In genomic region chr16:67265834-67266233, GRCh38 we compare ENCODE assay signal across 1 cellular context.
TF ChIP-seq lines count a peak whose summit lies in the region.

No MANE protein-coding gene starts in this region.

TF ChIP-seq in HepG2, 621 proteins besides CTCF, POLR2A, EP300 and RAD21:
- 0 out of 2 replicates have a peak, but pooled peaks have one; percentile 19 for TF ChIP-seq KDM2A (CRISPR knock-in tag; IDR thresholded peaks at IDR 0.05; ENCODE audit: borderline replicate concordance, low read depth)
- TF ChIP-seq, protein P1, sequence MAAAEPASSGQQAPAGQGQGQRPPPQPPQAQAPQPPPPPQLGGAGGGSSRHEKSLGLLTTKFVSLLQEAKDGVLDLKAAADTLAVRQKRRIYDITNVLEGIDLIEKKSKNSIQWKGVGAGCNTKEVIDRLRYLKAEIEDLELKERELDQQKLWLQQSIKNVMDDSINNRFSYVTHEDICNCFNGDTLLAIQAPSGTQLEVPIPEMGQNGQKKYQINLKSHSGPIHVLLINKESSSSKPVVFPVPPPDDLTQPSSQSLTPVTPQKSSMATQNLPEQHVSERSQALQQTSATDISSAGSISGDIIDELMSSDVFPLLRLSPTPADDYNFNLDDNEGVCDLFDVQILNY (CRISPR knock-in tag; conservative IDR thresholded peaks at IDR 0.05) = no peak
- TF ChIP-seq ATAD3A (CRISPR knock-in tag; IDR thresholded peaks at IDR 0.05) = no peak
